In genomic region chr1:174158767-174159252, GRCh38 we compare ENCODE assay signal across 8 cellular contexts. TPM values are rescaled to one million over a fixed set of nuclear protein-coding genes. Genes with fewer than 3 reads are reported as not detected.
DNase-seq lines count a peak whose midpoint lies in the region; ATAC-seq, FAIRE-seq and TF ChIP-seq lines count a peak whose summit lies in the region.

No MANE protein-coding gene starts in this region.

- H3K27me3 ChIP-seq in hepatocyte (no peaks in the 10 kb centered on the region), small intestine (ENCODE audit: control insufficient read depth in 2 of 2, insufficient read depth in 2 of 2, low read length in 2 of 2) (no peaks in the 10 kb centered on the region)

- H3K4me3 ChIP-seq in hepatocyte, result peak overlapping the region; percentile 58
- peak overlapping the region; percentile 72 to 88 for H3K4me3 ChIP-seq in small intestine (ENCODE audit: low read depth in 1 of 2, low read length in 2 of 2)

- H3K79me2 ChIP-seq in hepatocyte, result peaks cover 30% of the 10 kb centered on the region

- no peaks in the 10 kb centered on the region for H3K9me3 Mint-ChIP-seq in WTC11

- peak overlapping the region; percentile 78 for H3K4me2 ChIP-seq in hepatocyte

- ATAC-seq in HG02970 (IDR thresholded peaks at IDR 0.05; ENCODE audit: low FRiP score, unreplicated experiment), result peak; percentile 2
- ATAC-seq in WTC11, result no peak

- H3K9me3 ChIP-seq in hepatocyte (ENCODE audit: low read depth), result no peaks in the 10 kb centered on the region
- H3K9me3 ChIP-seq in small intestine (ENCODE audit: control insufficient read depth, low read depth), result no peaks in the 10 kb centered on the region

- H3K27me3 Mint-ChIP-seq in WTC11 (ENCODE audit: low read depth), result peaks cover 3% of the 10 kb centered on the region; the same call in 1 of the 2 replicates

- POLR2A ChIA-PET in WTC11 (lab: Charles Lee), result interaction anchor here (0.6 to 1.0 kb wide), 2 partner anchors 290 to 298 kb away, joined by 3 read pairs; partner anchors contain the start of gene ZBTB37
- POLR2A ChIA-PET in GM10248 (lab: Yijun Ruan, JAX), result interaction anchor here (0.6 kb wide), 1 partner anchor 283 kb away, joined by 3 read pairs; no protein-coding TSS in a partner anchor

- H3K36me3 ChIP-seq in hepatocyte (replicated peaks; ENCODE audit: insufficient read depth, low read depth) (no peaks in the 10 kb centered on the region), small intestine (ENCODE audit: control insufficient read depth in 2 of 2, insufficient read depth in 2 of 2, low read length in 2 of 2) (no peaks in the 10 kb centered on the region)

- H3K27ac Mint-ChIP-seq in WTC11, result peak overlapping the region; percentile 91

- 2% methylated on average over 20 of the region's 23 CpGs for whole genome bisulfite sequencing in hepatocyte (ENCODE audit: low lambda C conversion rate, missing lambda C conversion rate)
- 0 to 1% (median 0%) methylated on average over 23 of the region's 23 CpGs for WGBS in small intestine, 3 donors

- CTCF ChIA-PET in WTC11 (lab: Charles Lee) (no interaction called here), GM10248 (lab: Yijun Ruan, JAX) (interaction anchor here (1.0 to 1.3 kb wide), 2 partner anchors 15 to 59 kb away, joined by 3 to 4 read pairs; no protein-coding TSS in a partner anchor)

- peak overlapping the region; percentile 87 for H2AFZ ChIP-seq in hepatocyte

- TF ChIP-seq CTCF in WTC11 (IDR thresholded peaks at IDR 0.05) (no peak), hepatocyte (IDR thresholded peaks at IDR 0.05; ENCODE audit: poor library complexity) (no peak), GM10248 (IDR thresholded peaks at IDR 0.05; ENCODE audit: control extremely low read depth, extremely low read depth, low read depth, missing control alignments) (no peak)

- no peaks in the 10 kb centered on the region for H3K9me2 ChIP-seq in hepatocyte (replicated peaks; ENCODE audit: insufficient read depth)

- peak overlapping the region; percentile 98 for H3K4me3 Mint-ChIP-seq in WTC11

- peaks cover 35% of the 10 kb centered on the region for H3K4me1 Mint-ChIP-seq in WTC11

- H3K27ac ChIP-seq in hepatocyte, result peak overlapping the region; percentile 76
- H3K27ac ChIP-seq in small intestine (ENCODE audit: low read depth in 1 of 2, low read length in 1 of 2), result peak overlapping the region; percentile 88 to 93

- no peaks in the 10 kb centered on the region for H4K20me1 ChIP-seq in hepatocyte (ENCODE audit: insufficient read depth, poor library complexity, severe bottlenecking)

- no peaks in the 10 kb centered on the region for H3K36me3 Mint-ChIP-seq in WTC11

- FAIRE-seq in small intestine (lab: Jason Lieb, UNC), result no peak

- DNase-seq in DMS53 (lab: John Stamatoyannopoulos, UW) (peak; percentile 68), WTC11 (ENCODE audit: low spot score) (no peak), hepatocyte (ENCODE audit: low spot score) (no peak), small intestine (no peak), A172 (ENCODE audit: low spot score) (no peak), NCI-H128 (lab: John Stamatoyannopoulos, UW; ENCODE audit: unreplicated experiment) (no peak), GM10248 (ENCODE audit: extremely low spot score) (no peak)

- H3K4me1 ChIP-seq in hepatocyte (ENCODE audit: insufficient read depth), result peaks cover 3% of the 10 kb centered on the region
- peaks cover 0 to 2% of the 10 kb centered on the region in 2 donors for H3K4me1 ChIP-seq in small intestine (ENCODE audit: control insufficient read depth in 2 of 2, insufficient read depth in 1 of 2, low read depth in 1 of 2, low read length in 1 of 2)

TF ChIP-seq in WTC11, 78 proteins besides CTCF, POLR2A, EP300 and RAD21:
- no peak for TF ChIP-seq SP1 (CRISPR knock-in tag; conservative IDR thresholded peaks at IDR 0.05)
- 0 out of 2 replicates have a peak, but pooled peaks have one; percentile 2 for TF ChIP-seq RELA (CRISPR knock-in tag; IDR thresholded peaks at IDR 0.05; ENCODE audit: borderline replicate concordance)
- TF ChIP-seq SMAD3 (CRISPR knock-in tag; IDR thresholded peaks at IDR 0.05; ENCODE audit: borderline replicate concordance), result 0 out of 2 replicates have a peak, but pooled peaks have one; percentile 17
TF ChIP-seq in WTC11: peak in this region for 2.

RNA-seq across cellular contexts. Expression of gene RABGAP1L, which starts 0.5 kb away (rescaled TPM):
- 76.9 to 126 TPM (median 116 TPM) in 3 replicates for total RNA-seq in WTC11 (2021)
- total RNA-seq in hepatocyte, result 41.8 and 42.0 TPM in 2 replicates
- 15.0 and 15.5 TPM in 2 replicates for polyA plus RNA-seq in hepatocyte
- polyA plus RNA-seq in small intestine, result 10 to 100 TPM; 20.6 to 27.1 (median 23.2) TPM
- total RNA-seq in A172 (2014; rRNA removed; shearing (Covaris generic)), result 26.2 and 43.9 TPM in 2 replicates
